In genomic region chr10:79871729-79872128, GRCh38 we compare ENCODE assay signal across 1 cellular context. TPM values are rescaled to one million over a fixed set of nuclear protein-coding genes. Genes with fewer than 3 reads are reported as not detected.
"Had no signal": no experiment of that assay in that cellular context is flagged by ENCODE, and none has a peak within 500 bp of the region (broad histone marks: within the 10 kb centered on the region; RNA-seq: fewer than 3 reads in every experiment).

No MANE protein-coding gene starts in this region.

RNA-seq across cellular contexts. Expression of gene NUTM2E, which starts 45.2 kb away (rescaled TPM):
- total RNA-seq: G401 had no signal
